1 cellular context compared by ENCODE assay signal in the genomic region with DNA sequence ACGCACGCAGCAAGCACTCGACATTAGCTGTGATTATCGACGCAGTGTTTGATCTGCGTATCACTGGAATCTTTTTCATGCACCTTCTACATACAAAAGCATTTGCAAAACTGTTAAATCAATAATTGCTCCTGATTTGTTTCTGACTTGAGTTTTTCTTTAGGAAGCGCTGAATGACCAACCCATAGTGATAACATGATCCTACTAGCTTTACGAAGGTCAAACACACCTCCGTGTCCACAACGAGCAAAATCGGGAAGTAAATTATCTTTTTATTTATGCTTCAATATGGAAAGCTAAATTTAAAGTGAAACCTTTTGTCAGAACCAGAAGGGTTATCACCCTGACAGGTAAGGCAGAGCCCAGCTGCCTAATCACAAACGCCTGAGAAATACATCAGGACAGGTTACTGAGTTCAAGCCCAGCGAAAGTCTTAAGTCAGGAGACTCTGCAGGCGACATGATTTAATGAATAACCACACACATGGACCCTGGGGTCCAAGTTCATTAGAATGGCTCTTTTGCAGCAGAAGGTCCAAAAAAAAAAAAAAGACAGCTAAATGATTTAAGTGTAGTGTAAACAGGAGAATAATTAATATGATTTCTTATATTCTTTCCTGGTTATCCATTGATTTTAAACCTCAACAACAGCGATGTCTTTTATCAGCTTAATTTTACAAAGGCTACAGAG.
TF ChIP-seq lines count a peak whose summit lies in the region.

No MANE protein-coding gene starts in this region.

TF ChIP-seq in HepG2, 621 proteins besides CTCF, POLR2A, EP300 and RAD21 (continued from another document):
- TF ChIP-seq, protein P1, sequence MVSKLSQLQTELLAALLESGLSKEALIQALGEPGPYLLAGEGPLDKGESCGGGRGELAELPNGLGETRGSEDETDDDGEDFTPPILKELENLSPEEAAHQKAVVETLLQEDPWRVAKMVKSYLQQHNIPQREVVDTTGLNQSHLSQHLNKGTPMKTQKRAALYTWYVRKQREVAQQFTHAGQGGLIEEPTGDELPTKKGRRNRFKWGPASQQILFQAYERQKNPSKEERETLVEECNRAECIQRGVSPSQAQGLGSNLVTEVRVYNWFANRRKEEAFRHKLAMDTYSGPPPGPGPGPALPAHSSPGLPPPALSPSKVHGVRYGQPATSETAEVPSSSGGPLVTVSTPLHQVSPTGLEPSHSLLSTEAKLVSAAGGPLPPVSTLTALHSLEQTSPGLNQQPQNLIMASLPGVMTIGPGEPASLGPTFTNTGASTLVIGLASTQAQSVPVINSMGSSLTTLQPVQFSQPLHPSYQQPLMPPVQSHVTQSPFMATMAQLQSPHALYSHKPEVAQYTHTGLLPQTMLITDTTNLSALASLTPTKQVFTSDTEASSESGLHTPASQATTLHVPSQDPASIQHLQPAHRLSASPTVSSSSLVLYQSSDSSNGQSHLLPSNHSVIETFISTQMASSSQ (IDR thresholded peaks at IDR 0.05; ENCODE audit: low read depth), result peak; percentile 76
- TF ChIP-seq, protein P1 (CRISPR knock-in tag; IDR thresholded peaks at IDR 0.05; ENCODE audit: borderline replicate concordance), result peak; percentile 54; the same call in 1 of the 2 replicates
- TF ChIP-seq, protein P2, sequence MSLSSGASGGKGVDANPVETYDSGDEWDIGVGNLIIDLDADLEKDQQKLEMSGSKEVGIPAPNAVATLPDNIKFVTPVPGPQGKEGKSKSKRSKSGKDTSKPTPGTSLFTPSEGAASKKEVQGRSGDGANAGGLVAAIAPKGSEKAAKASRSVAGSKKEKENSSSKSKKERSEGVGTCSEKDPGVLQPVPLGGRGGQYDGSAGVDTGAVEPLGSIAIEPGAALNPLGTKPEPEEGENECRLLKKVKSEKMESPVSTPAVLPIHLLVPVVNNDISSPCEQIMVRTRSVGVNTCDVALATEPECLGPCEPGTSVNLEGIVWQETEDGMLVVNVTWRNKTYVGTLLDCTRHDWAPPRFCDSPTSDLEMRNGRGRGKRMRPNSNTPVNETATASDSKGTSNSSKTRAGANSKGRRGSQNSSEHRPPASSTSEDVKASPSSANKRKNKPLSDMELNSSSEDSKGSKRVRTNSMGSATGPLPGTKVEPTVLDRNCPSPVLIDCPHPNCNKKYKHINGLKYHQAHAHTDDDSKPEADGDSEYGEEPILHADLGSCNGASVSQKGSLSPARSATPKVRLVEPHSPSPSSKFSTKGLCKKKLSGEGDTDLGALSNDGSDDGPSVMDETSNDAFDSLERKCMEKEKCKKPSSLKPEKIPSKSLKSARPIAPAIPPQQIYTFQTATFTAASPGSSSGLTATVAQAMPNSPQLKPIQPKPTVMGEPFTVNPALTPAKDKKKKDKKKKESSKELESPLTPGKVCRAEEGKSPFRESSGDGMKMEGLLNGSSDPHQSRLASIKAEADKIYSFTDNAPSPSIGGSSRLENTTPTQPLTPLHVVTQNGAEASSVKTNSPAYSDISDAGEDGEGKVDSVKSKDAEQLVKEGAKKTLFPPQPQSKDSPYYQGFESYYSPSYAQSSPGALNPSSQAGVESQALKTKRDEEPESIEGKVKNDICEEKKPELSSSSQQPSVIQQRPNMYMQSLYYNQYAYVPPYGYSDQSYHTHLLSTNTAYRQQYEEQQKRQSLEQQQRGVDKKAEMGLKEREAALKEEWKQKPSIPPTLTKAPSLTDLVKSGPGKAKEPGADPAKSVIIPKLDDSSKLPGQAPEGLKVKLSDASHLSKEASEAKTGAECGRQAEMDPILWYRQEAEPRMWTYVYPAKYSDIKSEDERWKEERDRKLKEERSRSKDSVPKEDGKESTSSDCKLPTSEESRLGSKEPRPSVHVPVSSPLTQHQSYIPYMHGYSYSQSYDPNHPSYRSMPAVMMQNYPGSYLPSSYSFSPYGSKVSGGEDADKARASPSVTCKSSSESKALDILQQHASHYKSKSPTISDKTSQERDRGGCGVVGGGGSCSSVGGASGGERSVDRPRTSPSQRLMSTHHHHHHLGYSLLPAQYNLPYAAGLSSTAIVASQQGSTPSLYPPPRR (CRISPR knock-in tag; IDR thresholded peaks at IDR 0.05; ENCODE audit: borderline replicate concordance), result 0 out of 2 replicates have a peak, but pooled peaks have one; percentile 25
- TF ChIP-seq TCF7 (IDR thresholded peaks at IDR 0.05; ENCODE audit: low read depth) (0 out of 2 replicates have a peak, but pooled peaks have one; percentile 6), SALL1 (CRISPR knock-in tag; IDR thresholded peaks at IDR 0.05) (peak; percentile 62; the same call in 1 of the 2 replicates), ZNF879 (CRISPR knock-in tag; IDR thresholded peaks at IDR 0.05) (no peak)
TF ChIP-seq in HepG2: peak in this region for 28.
